In genomic region chr17:78242024-78242742, GRCh38 we compare ENCODE assay signal across 1 cellular context.
TF ChIP-seq lines count a peak whose summit lies in the region.

No MANE protein-coding gene starts in this region.

TF ChIP-seq in K562, 482 proteins besides CTCF, POLR2A, EP300 and RAD21:
- TF ChIP-seq HMGXB4 (CRISPR knock-in tag; IDR thresholded peaks at IDR 0.05) (no peak), E2F6 (IDR thresholded peaks at IDR 0.05; ENCODE audit: borderline replicate concordance in 1 of 2, extremely low read depth in 1 of 2, insufficient read depth in 1 of 2, insufficient read length in 1 of 2, low read depth in 1 of 2, low read length in 1 of 2, poor library complexity in 1 of 2, severe bottlenecking in 1 of 2) (peak in 1 of 2 experiments; percentile 29), ZNF592 (IDR thresholded peaks at IDR 0.05) (0 out of 2 replicates have a peak, but pooled peaks have one; percentile 10), SP2 (IDR thresholded peaks at IDR 0.05; ENCODE audit: extremely low read depth, low read depth, low read length, poor library complexity, severe bottlenecking) (no peak), MGA (IDR thresholded peaks at IDR 0.05) (peak; percentile 26; the same call in 1 of the 2 replicates), ZNF324 (CRISPR knock-in tag; IDR thresholded peaks at IDR 0.05) (no peak), MAFG (tag; conservative IDR thresholded peaks at IDR 0.05) (no peak), HDAC2 (IDR thresholded peaks at IDR 0.05) (no peak), VEZF1 (CRISPR knock-in tag; IDR thresholded peaks at IDR 0.05) (no peak), TFAP4 (CRISPR knock-in tag; IDR thresholded peaks at IDR 0.05; ENCODE audit: borderline replicate concordance) (peak; percentile 38; the same call in 1 of the 2 replicates)
